ENCODE assay signal across 8 cellular contexts in genomic region chr4:83356899-83357661, GRCh38. TPM values are rescaled to one million over a fixed set of nuclear protein-coding genes. Genes with fewer than 3 reads are reported as not detected.
DNase-seq lines count a peak whose midpoint lies in the region; ATAC-seq, FAIRE-seq and TF ChIP-seq lines count a peak whose summit lies in the region.

No MANE protein-coding gene starts in this region.

- FAIRE-seq in GM18507 (lab: Jason Lieb, UNC) (peak; percentile 45), D721Med (lab: Jason Lieb, UNC) (no peak)

- no peak for TF ChIP-seq CTCF in left ventricle myocardium inferior (IDR thresholded peaks at IDR 0.05; ENCODE audit: borderline replicate concordance)
- no peak for TF ChIP-seq CTCF in D721Med (IDR thresholded peaks at IDR 0.05; ENCODE audit: insufficient read depth, missing control alignments)

- H3K4me3 Mint-ChIP-seq in T-helper 2 cell treated with Interferon-gamma antibody and Interleukin-4, amounts not matched to agents 5 μg/mL and 100 μg/mL, for 36 hours: no peak overlapping the region

- H3K27me3 ChIP-seq in left ventricle myocardium inferior (ENCODE audit: low read depth) (no peaks in the 10 kb centered on the region), aorta (ENCODE audit: control insufficient read depth in 1 of 2, insufficient read depth in 2 of 2, low read length in 1 of 2) (no peaks in the 10 kb centered on the region)

- peak overlapping the region; percentile 68 for H3K27ac Mint-ChIP-seq in T-helper 2 cell treated with Interferon-gamma antibody and Interleukin-4, amounts not matched to agents 5 μg/mL and 100 μg/mL, for 36 hours

- no peaks in the 10 kb centered on the region for H3K36me3 ChIP-seq in left ventricle myocardium inferior
- H3K36me3 ChIP-seq in aorta (ENCODE audit: control insufficient read depth in 1 of 2, insufficient read depth in 2 of 2, low read length in 1 of 2): no peaks in the 10 kb centered on the region

- DNase-seq in GM18507 (ENCODE audit: extremely low spot score, insufficient read length, low read depth) (no peak), left ventricle myocardium inferior (no peak), aorta (no peak), NOMO-1 treated with dmso at 0.1 percent for 144 hours (lab: John Stamatoyannopoulos, UW; ENCODE audit: unreplicated experiment) (no peak), D721Med (ENCODE audit: insufficient read length, low spot score) (no peak), NCI-H1930 (lab: John Stamatoyannopoulos, UW) (no peak)
- DNase-seq in T-helper 2 cell treated with Interferon-gamma antibody and Interleukin-4, amounts not matched to agents 5 μg/mL and 100 μg/mL, for 36 hours (ENCODE audit: low spot score): peak; percentile 42

- intact Hi-C loops in left ventricle myocardium inferior (cut with micrococcal nuclease) (no loop called here), aorta (cut with DNase I) (no loop called here)

- H3K9me3 Mint-ChIP-seq in T-helper 2 cell treated with Interferon-gamma antibody and Interleukin-4, amounts not matched to agents 5 μg/mL and 100 μg/mL, for 36 hours: peaks cover 13% of the 10 kb centered on the region

- H3K4me3 ChIP-seq in left ventricle myocardium inferior (no peak overlapping the region), aorta (ENCODE audit: low read length in 2 of 2) (no peak overlapping the region)

- 23 to 24% methylated on average over 4 of the region's 4 CpGs for WGBS in aorta, 2 donors

- peaks cover 9% of the 10 kb centered on the region for H3K36me3 Mint-ChIP-seq in T-helper 2 cell treated with Interferon-gamma antibody and Interleukin-4, amounts not matched to agents 5 μg/mL and 100 μg/mL, for 36 hours (ENCODE audit: low read depth)

- ATAC-seq in HG02588 (IDR thresholded peaks at IDR 0.05; ENCODE audit: unreplicated experiment): peak; percentile 60
- ATAC-seq in aorta (ENCODE audit: low FRiP score): peak; percentile 89

- H3K4me1 ChIP-seq in left ventricle myocardium inferior: no peaks in the 10 kb centered on the region
- peaks cover 0 to 2% of the 10 kb centered on the region in 2 donors for H3K4me1 ChIP-seq in aorta (ENCODE audit: control insufficient read depth in 1 of 2, insufficient read depth in 2 of 2, low read length in 2 of 2)

- H3K27ac ChIP-seq in left ventricle myocardium inferior (replicated peaks) (peak overlapping the region; percentile 29), aorta (ENCODE audit: low read depth in 1 of 2, low read length in 2 of 2) (peak overlapping the region; percentile 60 to 68)

- H3K27me3 Mint-ChIP-seq in T-helper 2 cell treated with Interferon-gamma antibody and Interleukin-4, amounts not matched to agents 5 μg/mL and 100 μg/mL, for 36 hours (ENCODE audit: low read depth): no peaks in the 10 kb centered on the region

- H3K9me3 ChIP-seq in left ventricle myocardium inferior (replicated peaks) (peaks cover 17% of the 10 kb centered on the region), aorta (ENCODE audit: control insufficient read depth, low read length) (no peaks in the 10 kb centered on the region)

- H3K4me1 Mint-ChIP-seq in T-helper 2 cell treated with Interferon-gamma antibody and Interleukin-4, amounts not matched to agents 5 μg/mL and 100 μg/mL, for 36 hours (ENCODE audit: low read depth): peaks cover 17% of the 10 kb centered on the region

RNA-seq across cellular contexts. Expression of gene HPSE, which starts 22.4 kb away (rescaled TPM):
- total RNA-seq in left ventricle myocardium inferior: 1.1 TPM
- total RNA-seq in aorta: 1 to 10 TPM; 3.7 to 5.0 TPM
- 1 to 10 TPM in 1 of 2 donors, under 1 TPM in 1; 0.82 to 3.1 TPM for polyA plus RNA-seq in aorta
